ENCODE assay signal across 11 cellular contexts in the genomic region with DNA sequence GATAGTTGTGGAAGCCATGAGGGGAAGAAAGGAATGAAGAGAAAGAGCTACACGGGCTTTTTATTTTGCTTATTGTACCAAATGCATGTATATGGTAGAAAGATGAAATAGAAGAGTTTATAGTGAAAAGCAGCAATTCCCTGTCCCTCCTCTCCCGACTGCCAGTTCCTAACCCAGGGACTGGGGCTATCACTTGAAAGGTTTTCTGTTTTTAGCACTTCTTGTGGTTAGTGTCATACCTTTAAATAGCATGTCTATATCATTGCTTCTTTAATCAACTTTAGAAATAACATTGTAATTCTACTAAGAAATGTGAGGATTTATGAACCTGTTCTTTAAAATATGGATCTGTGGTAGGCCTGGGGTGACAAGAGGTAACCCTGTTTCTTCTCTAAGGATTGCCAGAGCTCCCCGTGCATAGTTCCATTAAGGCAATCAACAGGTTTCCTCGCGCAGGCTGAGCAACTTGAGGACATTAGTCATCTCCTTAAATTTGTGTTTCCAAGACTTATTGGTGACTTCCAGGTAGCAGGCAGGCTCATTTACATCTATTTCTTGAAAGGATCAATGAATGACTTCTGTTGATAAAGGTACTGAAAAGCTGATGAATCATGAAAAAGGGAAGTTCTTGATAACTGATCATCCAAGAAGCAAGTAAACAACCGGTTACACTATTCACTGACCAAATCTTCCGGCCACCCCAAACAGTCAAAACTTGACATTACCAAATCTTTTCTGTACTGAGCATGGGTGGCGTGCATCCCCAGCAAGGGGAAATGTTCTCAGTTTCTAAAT. TPM values are rescaled to one million over a fixed set of nuclear protein-coding genes. Genes with fewer than 3 reads are reported as not detected.
DNase-seq lines count a peak whose midpoint lies in the region; ATAC-seq and TF ChIP-seq lines count a peak whose summit lies in the region.
"Had no signal": no experiment of that assay in that cellular context is flagged by ENCODE, and none has a peak within 500 bp of the region (broad histone marks: within the 10 kb centered on the region; RNA-seq: fewer than 3 reads in every experiment).

No MANE protein-coding gene starts in this region.

- POLR2A ChIA-PET in activated CD8-positive, alpha-beta T cell treated with anti-CD3 and anti-CD28 coated beads for 36 hours (lab: Charles Lee), result interaction anchor here (0.6 to 2.8 kb wide), 14 partner anchors 9 to 96 kb away, joined by 3 to 25 read pairs (median 3); no protein-coding TSS in a partner anchor

- H3K36me3 Mint-ChIP-seq in activated CD8-positive, alpha-beta T cell treated with anti-CD3 and anti-CD28 coated beads for 36 hours (ENCODE audit: low read depth), result no peaks in the 10 kb centered on the region
- H3K36me3 Mint-ChIP-seq: mesothelial cell of epicardium had no signal

- CTCF ChIA-PET in activated CD8-positive, alpha-beta T cell treated with anti-CD3 and anti-CD28 coated beads for 36 hours (lab: Charles Lee), result interaction anchor here (0.9 to 3.2 kb wide), 6 partner anchors 10 to 89 kb away, joined by 3 to 25 read pairs (median 4); no protein-coding TSS in a partner anchor

- H3K36me3 ChIP-seq in uterus (no peaks in the 10 kb centered on the region), upper lobe of left lung (no peaks in the 10 kb centered on the region)

- H3K27ac ChIP-seq in uterus (no peak overlapping the region), upper lobe of left lung (no peak overlapping the region)
- H3K27ac ChIP-seq: VCaP had no signal

- ATAC-seq in GM19372 (IDR thresholded peaks at IDR 0.05; ENCODE audit: low read depth, unreplicated experiment) (peak; percentile 97), HG03045 (IDR thresholded peaks at IDR 0.05; ENCODE audit: unreplicated experiment) (peak; percentile 90), upper lobe of left lung (ENCODE audit: low FRiP score in 2 of 2) (no peak)
- ATAC-seq in activated CD8-positive, alpha-beta T cell treated with anti-CD3 and anti-CD28 coated beads for 36 hours, result peak; percentile 85

- DNase-seq in GM12864 (ENCODE audit: low read depth) (peak; percentile 74), uterus (no peak), islet precursor cell (no peak), upper lobe of left lung (no peak), kidney glomerular epithelial cell (lab: John Stamatoyannopoulos, UW) (no peak)
- peak; percentile 81 for DNase-seq in activated CD8-positive, alpha-beta T cell treated with anti-CD3 and anti-CD28 coated beads for 36 hours
- DNase-seq: DND-41 had no signal

- H3K4me3 Mint-ChIP-seq in activated CD8-positive, alpha-beta T cell treated with anti-CD3 and anti-CD28 coated beads for 36 hours, result peak overlapping the region; percentile 20
- H3K4me3 Mint-ChIP-seq: mesothelial cell of epicardium had no signal

- peaks cover 24% of the 10 kb centered on the region for H3K4me1 Mint-ChIP-seq in activated CD8-positive, alpha-beta T cell treated with anti-CD3 and anti-CD28 coated beads for 36 hours (ENCODE audit: low read depth)

- H3K9me3 Mint-ChIP-seq in activated CD8-positive, alpha-beta T cell treated with anti-CD3 and anti-CD28 coated beads for 36 hours, result peaks cover 5% of the 10 kb centered on the region

- intact Hi-C loops in activated CD8-positive, alpha-beta T cell treated with anti-CD3 and anti-CD28 coated beads for 36 hours (cut with micrococcal nuclease), result no loop called here
- intact Hi-C loops in uterus (cut with DNase I; ENCODE audit: low total_unique reads), result no loop called here

- TF ChIP-seq CTCF in GM12864 (IDR thresholded peaks at IDR 0.05; ENCODE audit: low read depth, low read length, missing control alignments) (no peak), uterus (IDR thresholded peaks at IDR 0.05) (no peak), upper lobe of left lung (IDR thresholded peaks at IDR 0.05) (no peak)
- TF ChIP-seq CTCF in activated CD8-positive, alpha-beta T cell treated with anti-CD3 and anti-CD28 coated beads for 36 hours (IDR thresholded peaks at IDR 0.05), result no peak

- WGBS in upper lobe of left lung, 2 donors, result 86 to 90% methylated on average over 8 of the region's 8 CpGs

- H3K9me3 ChIP-seq in uterus, result no peaks in the 10 kb centered on the region
- no peaks in the 10 kb centered on the region for H3K9me3 ChIP-seq in upper lobe of left lung

- TF ChIP-seq POLR2A in uterus (IDR thresholded peaks at IDR 0.05), result no peak
- TF ChIP-seq POLR2A in upper lobe of left lung (IDR thresholded peaks at IDR 0.05), result no peak

- H3K27me3 Mint-ChIP-seq in activated CD8-positive, alpha-beta T cell treated with anti-CD3 and anti-CD28 coated beads for 36 hours, result no peaks in the 10 kb centered on the region

- no peak for TF ChIP-seq EP300 in upper lobe of left lung (IDR thresholded peaks at IDR 0.05)

- no peak overlapping the region for H3K4me3 ChIP-seq in GM12864 (ENCODE audit: low read depth, low read length)
- no peak overlapping the region for H3K4me3 ChIP-seq in uterus
- H3K4me3 ChIP-seq in upper lobe of left lung, result no peak overlapping the region

- H3K27me3 ChIP-seq in uterus (no peaks in the 10 kb centered on the region), upper lobe of left lung (no peaks in the 10 kb centered on the region)

- H3K4me1 ChIP-seq in uterus (no peaks in the 10 kb centered on the region), upper lobe of left lung (peaks cover 0 to 3% (median 0%) of the 10 kb centered on the region in 4 donors)

- H3K27ac Mint-ChIP-seq in activated CD8-positive, alpha-beta T cell treated with anti-CD3 and anti-CD28 coated beads for 36 hours, result peak overlapping the region; percentile 89
- H3K27ac Mint-ChIP-seq: mesothelial cell of epicardium had no signal

RNA-seq across cellular contexts. Expression of a gene that starts 37.8 kb away (rescaled TPM):
- 10 to 100 TPM; 63.9 to 66.4 TPM for total RNA-seq in activated CD8-positive, alpha-beta T cell treated with anti-CD3 and anti-CD28 coated beads for 36 hours
- 10 to 100 TPM; 25.6 to 97.9 (median 64.2) TPM for total RNA-seq in uterus
- 100 to 1,000 TPM in 1 of 6 donors, 10 to 100 TPM in 5; 18.9 to 130 (median 76.5) TPM for total RNA-seq in upper lobe of left lung

Comparison
In these comparisons a context has a peak if more than half of its experiments do, and no peak if none do; other contexts are left out.
1. DNase-seq: peak in GM12864 (single experiment) and activated CD8-positive, alpha-beta T cell treated with anti-CD3 and anti-CD28 coated beads for 36 hours (single experiment); none in uterus (0 of 2), islet precursor cell (single experiment), upper lobe of left lung (0 of 2) and kidney glomerular epithelial cell (single experiment).
2. ATAC-seq: peak in GM19372 (single experiment), HG03045 (single experiment) and activated CD8-positive, alpha-beta T cell treated with anti-CD3 and anti-CD28 coated beads for 36 hours (single experiment); none in upper lobe of left lung (0 of 2).